In genomic region chr15:28811829-28812228, GRCh38 we compare ENCODE assay signal across 16 cellular contexts. TPM values are rescaled to one million over a fixed set of nuclear protein-coding genes. Genes with fewer than 3 reads are reported as not detected.
"Had no signal": no experiment of that assay in that cellular context is flagged by ENCODE, and none has a peak within 500 bp of the region (broad histone marks: within the 10 kb centered on the region; RNA-seq: fewer than 3 reads in every experiment).

No MANE protein-coding gene starts in this region.

RNA-seq across cellular contexts. Expression of gene GOLGA6L7, which starts 36.6 kb away (rescaled TPM):
- total RNA-seq: activated CD4-positive, alpha-beta memory T cell treated with anti-CD3 and anti-CD28 coated beads, Interleukin-2, amount 10 ng/mL, durations not matched to agents 7 days and 5 days; activated CD4-positive, alpha-beta T cell treated with anti-CD3 and anti-CD28 coated beads for 36 hours; activated CD4-positive, alpha-beta T cell treated with anti-CD3 and anti-CD28 coated beads, Interleukin-2, amount 10 ng/mL, durations not matched to agents 7 days and 5 days; activated CD8-positive, alpha-beta memory T cell treated with anti-CD3 and anti-CD28 coated beads, Interleukin-2, amount 10 ng/mL, durations not matched to agents 7 days and 5 days; activated CD8-positive, alpha-beta T cell treated with anti-CD3 and anti-CD28 coated beads, Interleukin-2, amount 10 ng/mL, durations not matched to agents 7 days and 5 days; activated naive CD8-positive, alpha-beta T cell treated with anti-CD3 and anti-CD28 coated beads, Interleukin-2, amount 10 ng/mL, durations not matched to agents 7 days and 5 days; activated T-helper 2 cell treated with anti-CD3 and anti-CD28 coated beads, Interferon-gamma antibody, Interleukin-2, Interleukin-4, amounts not matched to agents 10 μg/mL and 5 μg/mL and 100 μg/mL, durations not matched to agents 14 hours and 24 hours and 36 hours; ascending aorta; bronchial epithelial cell; cardiac muscle cell; T-cell; T-helper 1 cell treated with Interleukin-12 subunit alpha and Interleukin-12 subunit beta and Interleukin-4 antibody, amounts not matched to agents 30 ng/mL and 1 ng/mL, for 36 hours; T-helper 17 cell; T-helper 2 cell treated with Interferon-gamma antibody and Interleukin-4, amounts not matched to agents 100 ng/mL and 5 ng/mL, for 36 hours; WTC11 had no signal
- polyA plus RNA-seq: adipose tissue had no signal
